In genomic region chr16:76574651-76575050, GRCh38 we compare ENCODE assay signal across 17 cellular contexts.
DNase-seq lines count a peak whose midpoint lies in the region; ATAC-seq, FAIRE-seq and TF ChIP-seq lines count a peak whose summit lies in the region.
"Had no signal": no experiment of that assay in that cellular context is flagged by ENCODE, and none has a peak within 500 bp of the region (broad histone marks: within the 10 kb centered on the region; RNA-seq: fewer than 3 reads in every experiment).

No MANE protein-coding gene starts in this region.

- SMC1A ChIA-PET in GM12878 (lab: Charles Lee; ENCODE audit: uncharacterized antibody, unreplicated experiment), result interaction anchor here (1.2 to 2.1 kb wide), 2 partner anchors 9 to 25 kb away, joined by 3 to 5 read pairs; no protein-coding TSS in a partner anchor

- peaks cover 44% of the 10 kb centered on the region for H3K4me1 ChIP-seq in Caco-2
- peaks cover 3% of the 10 kb centered on the region; the same call in 1 of the 2 replicates for H3K4me1 ChIP-seq in GM12878 (ENCODE audit: control insufficient read depth, insufficient read depth, low read length)
- H3K4me1 ChIP-seq in mucosa of descending colon (ENCODE audit: low read depth), result no peaks in the 10 kb centered on the region
- H3K4me1 ChIP-seq: Peyer's patch had no signal

- H4K20me1 ChIP-seq in GM12878 (ENCODE audit: control insufficient read depth, insufficient read depth), result no peaks in the 10 kb centered on the region

- TF ChIP-seq POLR2A in GM12878 (IDR thresholded peaks at IDR 0.05; ENCODE audit: low read depth, low read length), result no peak

- POLR2A ChIA-PET in Caco-2 (lab: Charles Lee), result interaction anchor here (0.7 kb wide), 1 partner anchor 42 kb away, joined by 3 read pairs; no protein-coding TSS in a partner anchor
- POLR2A ChIA-PET in GM12878 (lab: Charles Lee), result interaction anchor here (0.6 kb wide), 1 partner anchor 253 kb away, joined by 3 read pairs; no protein-coding TSS in a partner anchor

- H3K9me3 Mint-ChIP-seq in Caco-2 (ENCODE audit: unreplicated experiment), result no peaks in the 10 kb centered on the region

- no peak for TF ChIP-seq RAD21 in GM12878 (IDR thresholded peaks at IDR 0.05; ENCODE audit: insufficient read depth, low read depth, low read length)

- no peak overlapping the region for H3K9ac ChIP-seq in GM12878 (ENCODE audit: control insufficient read depth, insufficient read depth, low read length)
- H3K9ac ChIP-seq: SK-N-SH had no signal

- no peak overlapping the region for H3K27ac ChIP-seq in GM12878 (ENCODE audit: control insufficient read depth, insufficient read depth)
- H3K27ac ChIP-seq: Peyer's patch had no signal

- TF ChIP-seq EP300 in GM12878 (IDR thresholded peaks at IDR 0.05; ENCODE audit: borderline replicate concordance in 1 of 2, control insufficient read depth in 1 of 2, low read depth in 2 of 2, low read length in 2 of 2), result peak in 1 of 2 experiments; percentile 50; a peak in 1 of 4 replicates

- H3K27me3 Mint-ChIP-seq in Caco-2 (ENCODE audit: insufficient read depth, unreplicated experiment), result no peaks in the 10 kb centered on the region

- H3K4me3 ChIP-seq in Caco-2 (ENCODE audit: low read depth, low read length), result no peak overlapping the region
- H3K4me3 ChIP-seq in GM12878, result no peak overlapping the region
- no peak overlapping the region for H3K4me3 ChIP-seq in mucosa of descending colon
- H3K4me3 ChIP-seq: Peyer's patch had no signal

- no peaks in the 10 kb centered on the region for H3K36me3 ChIP-seq in Caco-2 (ENCODE audit: control insufficient read depth, insufficient read depth, low read length)
- H3K36me3 ChIP-seq in GM12878 (ENCODE audit: control insufficient read depth in 2 of 2, insufficient read depth in 2 of 2, low read length in 1 of 2), result no peaks in the 10 kb centered on the region
- no peaks in the 10 kb centered on the region for H3K36me3 ChIP-seq in mucosa of descending colon (ENCODE audit: low read depth)
- H3K36me3 ChIP-seq: Peyer's patch had no signal

- BruUV-seq in Caco-2 (replicated peaks; lab: Mats Ljungman, UMichigan) (no TSS peak), GM12878 (replicated peaks; lab: Mats Ljungman, UMichigan) (no TSS peak)

- H3K27me3 ChIP-seq in Caco-2 (replicated peaks; ENCODE audit: control insufficient read depth, insufficient read depth, low read length) (no peaks in the 10 kb centered on the region), GM12878 (replicated peaks in 1 of 2; ENCODE audit: control insufficient read depth in 2 of 2, insufficient read depth in 2 of 2, low read length in 1 of 2) (no peaks in the 10 kb centered on the region)
- H3K27me3 ChIP-seq: Peyer's patch had no signal

- H3K27ac Mint-ChIP-seq in Caco-2 (ENCODE audit: unreplicated experiment), result peak overlapping the region; percentile 99
- H3K27ac Mint-ChIP-seq: CD8-positive, alpha-beta T cell; T-helper 1 cell treated with Interleukin-12 subunit alpha and Interleukin-12 subunit beta and Interleukin-4 antibody, amounts not matched to agents 30 μg/mL and 1 μg/mL, for 36 hours had no signal

- peaks cover 6% of the 10 kb centered on the region for H3K36me3 Mint-ChIP-seq in Caco-2 (ENCODE audit: insufficient read depth, unreplicated experiment)
- H3K36me3 Mint-ChIP-seq: CD8-positive, alpha-beta T cell had no signal

- no peak for FAIRE-seq in GM12878 (lab: Jason Lieb, UNC)

- peak overlapping the region; percentile 81 for H3K4me3 Mint-ChIP-seq in Caco-2 (ENCODE audit: unreplicated experiment)
- H3K4me3 Mint-ChIP-seq: CD8-positive, alpha-beta T cell; T-helper 1 cell treated with Interleukin-12 subunit alpha and Interleukin-12 subunit beta and Interleukin-4 antibody, amounts not matched to agents 30 μg/mL and 1 μg/mL, for 36 hours had no signal

- WGBS in GM12878 (ENCODE audit: insufficient coverage, insufficient replicate concordance, low lambda C conversion rate, missing lambda C conversion rate), result 23% methylated on average over 2 of the region's 2 CpGs

- intact Hi-C loops in Caco-2 (cut with micrococcal nuclease; ENCODE audit: unreplicated experiment) (loop anchor here (1.0 to 10.0 kb wide), 4 partner anchors 13 to 436 kb away; no protein-coding TSS in a partner anchor), GM12878 (cut with micrococcal nuclease; ENCODE audit: unreplicated experiment) (loop anchor here (5.0 kb wide), 1 partner anchor 78 kb away; no protein-coding TSS in a partner anchor), mucosa of descending colon (cut with DNase I, micrococcal nuclease) (no loop called here), left ventricle myocardium superior (cut with micrococcal nuclease) (no loop called here)

- CTCF ChIA-PET in Caco-2 (lab: Charles Lee), result interaction anchor here (1.2 kb wide), 1 partner anchor 773 kb away, joined by 3 read pairs; no protein-coding TSS in a partner anchor
- CTCF ChIA-PET in GM12878 (lab: Yijun Ruan, JAX), result no interaction called here

- ATAC-seq in GM21786 (IDR thresholded peaks at IDR 0.05; ENCODE audit: unreplicated experiment) (peak; percentile 44), GM12878 (peak; percentile 63), mucosa of descending colon (peak; percentile 71), left ventricle myocardium superior (no peak)
- ATAC-seq: CD8-positive, alpha-beta T cell had no signal

- H3K4me1 Mint-ChIP-seq in Caco-2 (ENCODE audit: low read depth, unreplicated experiment), result peaks cover 26% of the 10 kb centered on the region

- no peak overlapping the region for H3K4me2 ChIP-seq in GM12878 (ENCODE audit: control insufficient read depth, insufficient read depth)
- H3K4me2 ChIP-seq: SK-N-SH had no signal

- DNase-seq in Caco-2, result peak; percentile 54 to 64
- DNase-seq in GM12878 (ENCODE audit: low read depth, low spot score), result no peak
- DNase-seq in mucosa of descending colon, result peak in 1 of 3 donors; percentile 27
- no peak for DNase-seq in anterior cingulate cortex (lab: John Stamatoyannopoulos, UW)
- no peak for DNase-seq in NCI-H526 (lab: John Stamatoyannopoulos, UW)
- DNase-seq in left ventricle myocardium superior, result no peak
- DNase-seq: CD8-positive, alpha-beta T cell; DMS153; NCI-H1436; NCI-H2081 treated with DMSO at 0.1 percent for 48 hours; NCI-H226; NCI-H748 treated with DMSO at 0.1 percent for 48 hours; Peyer's patch; Right ventricle myocardium superior; SK-N-SH had no signal

- RAD21 ChIA-PET in GM12878 (lab: Charles Lee; ENCODE audit: unreplicated experiment), result no interaction called here

- H2AFZ ChIP-seq in GM12878 (ENCODE audit: control insufficient read depth, low read depth, low read length), result no peak overlapping the region

- TF ChIP-seq CTCF in Caco-2 (IDR thresholded peaks at IDR 0.05; ENCODE audit: insufficient read depth in 1 of 2, low read depth in 1 of 2, low read length in 1 of 2, severe bottlenecking in 1 of 2, unreplicated experiment in 1 of 2), result no peak
- TF ChIP-seq CTCF in GM12878 (IDR thresholded peaks at IDR 0.05 in 2 of 3, conservative IDR thresholded peaks at IDR 0.05 in 1 of 3; ENCODE audit: control insufficient read depth in 2 of 3, extremely low read depth in 1 of 3, insufficient read depth in 1 of 3, low read depth in 3 of 3, low read length in 3 of 3), result no peak
- no peak for TF ChIP-seq CTCF in mucosa of descending colon (IDR thresholded peaks at IDR 0.05)

- H3K9me3 ChIP-seq in Caco-2 (no peaks in the 10 kb centered on the region), GM12878 (replicated peaks; ENCODE audit: control insufficient read depth, insufficient read depth, low read length) (no peaks in the 10 kb centered on the region; the same call in 2 of the 3 replicates), mucosa of descending colon (no peaks in the 10 kb centered on the region)
- H3K9me3 ChIP-seq: Peyer's patch, SK-N-SH had no signal

- no peaks in the 10 kb centered on the region for H3K79me2 ChIP-seq in GM12878 (ENCODE audit: control insufficient read depth, insufficient read depth, low read length)

- in situ Hi-C loops in GM12878 (cut with MboI), result no loop called here

TF ChIP-seq in GM12878, 131 proteins besides CTCF, POLR2A, EP300 and RAD21:
- TF ChIP-seq DPF2 (IDR thresholded peaks at IDR 0.05), result no peak
- TF ChIP-seq ATF7 (IDR thresholded peaks at IDR 0.05; ENCODE audit: low read depth), result peak; percentile 55
- TF ChIP-seq NR2F1 (conservative IDR thresholded peaks at IDR 0.05), result peak; percentile 38; the same call in 1 of the 2 replicates
TF ChIP-seq in GM12878: peak in this region for 2.

Comparison
In these comparisons a context has a peak if more than half of its experiments do, and no peak if none do; other contexts are left out.
1. DNase-seq: peak in Caco-2 (2 of 2); none in GM12878 (single experiment), anterior cingulate cortex (0 of 58), NCI-H526 (0 of 2) and left ventricle myocardium superior (single experiment).
2. intact Hi-C loops: an anchor here in Caco-2 (1.0 to 10.0 kb wide) and GM12878 (5.0 kb wide); none called in mucosa of descending colon and left ventricle myocardium superior.